8 cellular contexts compared by ENCODE assay signal in the genomic region with DNA sequence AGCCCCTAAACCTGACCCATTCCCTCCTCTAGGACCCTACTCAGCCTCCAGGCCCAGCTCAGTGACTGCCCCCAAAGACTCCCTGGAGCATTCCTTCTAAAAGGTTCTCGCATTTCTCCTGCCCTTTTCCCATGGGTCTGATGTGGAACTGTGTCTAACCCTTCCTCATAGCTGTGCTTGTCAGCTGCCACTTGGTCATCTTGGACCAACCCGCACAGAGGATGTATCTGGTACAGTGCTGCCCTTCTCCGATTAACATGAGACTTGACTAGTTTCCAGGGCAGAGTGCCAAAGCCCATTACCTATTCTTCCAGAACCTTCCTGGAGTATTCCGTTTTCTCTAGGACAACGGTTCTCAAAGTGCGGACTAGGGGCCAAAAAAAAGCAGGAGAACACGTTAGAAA. TPM values are rescaled to one million over a fixed set of nuclear protein-coding genes. Genes with fewer than 3 reads are reported as not detected.
DNase-seq lines count a peak whose midpoint lies in the region; FAIRE-seq and TF ChIP-seq lines count a peak whose summit lies in the region.

No MANE protein-coding gene starts in this region.

- no peaks in the 10 kb centered on the region for H3K9me3 ChIP-seq in effector memory CD4-positive, alpha-beta T cell (ENCODE audit: control insufficient read depth, low read length)
- H3K9me3 ChIP-seq in muscle layer of colon (ENCODE audit: low read length), result no peaks in the 10 kb centered on the region

- no peaks in the 10 kb centered on the region for H3K36me3 ChIP-seq in effector memory CD4-positive, alpha-beta T cell (ENCODE audit: control insufficient read depth, insufficient read depth, low read length)
- no peaks in the 10 kb centered on the region for H3K36me3 ChIP-seq in muscle layer of colon (ENCODE audit: insufficient read depth, low read length)

- DNase-seq in DMS53 (lab: John Stamatoyannopoulos, UW) (peak; percentile 79), DMS53 treated with DMSO at 0.1 percent for 48 hours (lab: John Stamatoyannopoulos, UW; ENCODE audit: unreplicated experiment) (no peak), NCI-H774 (lab: John Stamatoyannopoulos, UW) (peak; percentile 37), mesenteric fat pad (ENCODE audit: low spot score) (no peak), D721Med (ENCODE audit: insufficient read length, low spot score) (no peak)
- DNase-seq in effector memory CD4-positive, alpha-beta T cell, result no peak
- DNase-seq in activated CD8-positive, alpha-beta memory T cell treated with anti-CD3 and anti-CD28 coated beads, Interleukin-2, amount 50 U/mL, for 48 hours, result no peak

- H3K4me3 ChIP-seq in effector memory CD4-positive, alpha-beta T cell (ENCODE audit: insufficient read depth, low read depth, low read length, poor library complexity, severe bottlenecking), result peak overlapping the region; percentile 73
- H3K4me3 ChIP-seq in muscle layer of colon (ENCODE audit: low read depth in 1 of 2, low read length in 2 of 2), result peak overlapping the region; percentile 72 to 86

- peak overlapping the region; percentile 85 for H3K27ac ChIP-seq in effector memory CD4-positive, alpha-beta T cell (ENCODE audit: insufficient read depth, low read length, poor library complexity, severe bottlenecking)
- H3K27ac ChIP-seq in muscle layer of colon (ENCODE audit: low read depth, low read length), result peak overlapping the region; percentile 93

- no peak for FAIRE-seq in D721Med (lab: Jason Lieb, UNC)

- no peaks in the 10 kb centered on the region for H3K27me3 ChIP-seq in effector memory CD4-positive, alpha-beta T cell (replicated peaks; ENCODE audit: control insufficient read depth, insufficient read depth, low read length, poor library complexity, severe bottlenecking)
- no peaks in the 10 kb centered on the region for H3K27me3 ChIP-seq in muscle layer of colon (ENCODE audit: control insufficient read depth in 1 of 2, insufficient read depth in 2 of 2, low read length in 2 of 2)

- no peak for TF ChIP-seq CTCF in D721Med (IDR thresholded peaks at IDR 0.05; ENCODE audit: insufficient read depth, missing control alignments)

- peaks cover 6% of the 10 kb centered on the region for H3K4me1 ChIP-seq in effector memory CD4-positive, alpha-beta T cell (ENCODE audit: control insufficient read depth, insufficient read depth, low read length, poor library complexity, severe bottlenecking)
- peaks cover 22% of the 10 kb centered on the region for H3K4me1 ChIP-seq in muscle layer of colon (ENCODE audit: insufficient read depth, low read length)

- peak overlapping the region; percentile 69 for H3K9ac ChIP-seq in muscle layer of colon (ENCODE audit: low read length)

RNA-seq across cellular contexts. Expression of gene NFU1, which starts 0.5 kb away (rescaled TPM):
- total RNA-seq in mesenteric fat pad, result 94.2 TPM

RNA-seq across cellular contexts. Expression of gene GFPT1, which starts 50.7 kb away (rescaled TPM):
- 195 TPM for total RNA-seq in mesenteric fat pad

Comparison
In these comparisons a context has a peak if more than half of its experiments do, and no peak if none do; other contexts are left out.
1. DNase-seq: peak in DMS53 (single experiment) and NCI-H774 (single experiment); none in DMS53 treated with DMSO at 0.1 percent for 48 hours (single experiment), effector memory CD4-positive, alpha-beta T cell (0 of 3), mesenteric fat pad (single experiment), D721Med (single experiment) and activated CD8-positive, alpha-beta memory T cell treated with anti-CD3 and anti-CD28 coated beads, Interleukin-2, amount 50 U/mL, for 48 hours (single experiment).